Comparison of ENCODE assay signal across 8 cellular contexts in the genomic region with DNA sequence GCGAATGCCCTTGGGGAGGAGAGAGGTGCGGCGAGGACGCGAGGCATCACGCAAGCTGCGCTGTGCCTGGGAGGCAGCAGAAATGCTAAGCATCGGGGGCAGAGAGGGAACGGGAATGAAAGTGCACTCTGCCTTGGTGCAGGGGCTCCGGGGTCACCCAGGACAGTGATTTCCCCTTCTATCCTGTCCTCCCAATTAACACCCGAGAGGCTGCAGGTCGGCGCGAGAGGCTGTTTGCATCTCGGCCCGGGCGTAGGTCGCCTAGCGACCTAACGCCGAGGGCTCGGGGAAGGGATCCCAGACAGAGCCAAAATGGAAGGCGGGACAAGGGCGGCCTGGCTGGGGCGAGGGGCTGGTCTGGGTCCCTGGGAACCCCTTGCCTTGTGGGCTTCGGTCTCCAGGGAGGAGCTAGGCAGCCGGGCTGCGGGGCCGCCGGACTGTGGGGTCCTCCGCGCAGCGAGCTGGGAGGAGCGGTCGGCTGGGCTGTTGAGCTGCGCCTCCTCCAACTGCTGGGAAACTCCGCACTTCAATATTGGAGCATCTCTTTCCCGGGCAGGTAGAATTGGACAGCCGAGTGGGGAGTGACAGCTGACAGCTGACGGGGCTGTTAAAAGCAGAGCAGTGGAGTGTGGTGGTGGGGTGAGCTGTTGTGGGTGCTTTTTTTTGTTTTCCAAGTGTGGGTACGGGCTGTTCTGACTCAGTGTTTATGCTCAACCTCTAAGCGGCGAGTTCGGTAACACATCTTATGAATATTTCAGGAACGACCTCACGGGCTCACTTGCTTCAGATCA. TPM values are rescaled to one million over a fixed set of nuclear protein-coding genes. Genes with fewer than 3 reads are reported as not detected.
DNase-seq lines count a peak whose midpoint lies in the region; ATAC-seq and TF ChIP-seq lines count a peak whose summit lies in the region.

No MANE protein-coding gene starts in this region.

- DNase-seq in activated T-cell treated with anti-CD3 and anti-CD28 coated beads for 24 hours (ENCODE audit: low read depth): peak; percentile 33
- no peak for DNase-seq in activated T-cell treated with anti-CD3 and anti-CD28 coated beads for 4 hours
- DNase-seq in activated CD4-positive, alpha-beta T cell treated with anti-CD3 and anti-CD28 coated beads, Interleukin-2, amount 50 U/mL, for 4 hours: peak; percentile 24 to 27
- peak; percentile 27 for DNase-seq in neural crest cell (ENCODE audit: low read depth, low spot score)
- no peak for DNase-seq in vagina (ENCODE audit: extremely low spot score in 2 of 2)
- DNase-seq in NCI-H187 treated with DMSO at 0.1 percent for 48 hours (lab: John Stamatoyannopoulos, UW): no peak

- ATAC-seq in HG03196 (IDR thresholded peaks at IDR 0.05; ENCODE audit: unreplicated experiment) (peak; percentile 22), esophagus mucosa (peak; percentile 17)

- no peaks in the 10 kb centered on the region for H3K36me3 Mint-ChIP-seq in neural crest cell (ENCODE audit: low read depth)

- H3K4me3 ChIP-seq in vagina: peak overlapping the region; percentile 55 to 58

- intact Hi-C loops in vagina (cut with DNase I): loop anchor here (10.0 kb wide), 1 partner anchor 93 kb away; no protein-coding TSS in a partner anchor

- no peak for TF ChIP-seq POLR2A in vagina (IDR thresholded peaks at IDR 0.05)

- H3K4me3 Mint-ChIP-seq in neural crest cell: peak overlapping the region; percentile 86

- no peaks in the 10 kb centered on the region for H3K36me3 ChIP-seq in vagina

- H3K9me3 Mint-ChIP-seq in neural crest cell: no peaks in the 10 kb centered on the region

- H3K4me1 Mint-ChIP-seq in neural crest cell: peaks cover 11% of the 10 kb centered on the region

- TF ChIP-seq CTCF in neural crest cell (conservative IDR thresholded peaks at IDR 0.05) (no peak), vagina (IDR thresholded peaks at IDR 0.05) (no peak)

- H3K27ac Mint-ChIP-seq in neural crest cell (ENCODE audit: unreplicated experiment): no peak overlapping the region

- no peak overlapping the region for H3K27ac ChIP-seq in vagina

- H3K27me3 ChIP-seq in vagina: peaks cover 3% of the 10 kb centered on the region

- H3K27me3 Mint-ChIP-seq in neural crest cell (ENCODE audit: low read depth): peaks cover 99% of the 10 kb centered on the region

- H3K9me3 ChIP-seq in vagina: no peaks in the 10 kb centered on the region

- H3K4me1 ChIP-seq in vagina: peaks cover 18% of the 10 kb centered on the region

RNA-seq across cellular contexts. Expression of a gene that starts 0.7 kb away (rescaled TPM):
- total RNA-seq in esophagus mucosa (not detected), neural crest cell (0.40 and 0.43 TPM in 2 replicates), vagina (not detected)

RNA-seq across cellular contexts. Expression of a gene that starts 26.1 kb away (rescaled TPM):
- total RNA-seq in esophagus mucosa (4.2 TPM), neural crest cell (11.0 and 13.4 TPM in 2 replicates), vagina (3.4 TPM)

Comparison
In these comparisons a context has a peak if more than half of its experiments do, and no peak if none do; other contexts are left out.
1. DNase-seq: peak in activated T-cell treated with anti-CD3 and anti-CD28 coated beads for 24 hours (single experiment), activated CD4-positive, alpha-beta T cell treated with anti-CD3 and anti-CD28 coated beads, Interleukin-2, amount 50 U/mL, for 4 hours (2 of 2) and neural crest cell (single experiment); none in activated T-cell treated with anti-CD3 and anti-CD28 coated beads for 4 hours (single experiment), vagina (0 of 2) and NCI-H187 treated with DMSO at 0.1 percent for 48 hours (single experiment).